1 cellular context compared by ENCODE assay signal in the genomic region with DNA sequence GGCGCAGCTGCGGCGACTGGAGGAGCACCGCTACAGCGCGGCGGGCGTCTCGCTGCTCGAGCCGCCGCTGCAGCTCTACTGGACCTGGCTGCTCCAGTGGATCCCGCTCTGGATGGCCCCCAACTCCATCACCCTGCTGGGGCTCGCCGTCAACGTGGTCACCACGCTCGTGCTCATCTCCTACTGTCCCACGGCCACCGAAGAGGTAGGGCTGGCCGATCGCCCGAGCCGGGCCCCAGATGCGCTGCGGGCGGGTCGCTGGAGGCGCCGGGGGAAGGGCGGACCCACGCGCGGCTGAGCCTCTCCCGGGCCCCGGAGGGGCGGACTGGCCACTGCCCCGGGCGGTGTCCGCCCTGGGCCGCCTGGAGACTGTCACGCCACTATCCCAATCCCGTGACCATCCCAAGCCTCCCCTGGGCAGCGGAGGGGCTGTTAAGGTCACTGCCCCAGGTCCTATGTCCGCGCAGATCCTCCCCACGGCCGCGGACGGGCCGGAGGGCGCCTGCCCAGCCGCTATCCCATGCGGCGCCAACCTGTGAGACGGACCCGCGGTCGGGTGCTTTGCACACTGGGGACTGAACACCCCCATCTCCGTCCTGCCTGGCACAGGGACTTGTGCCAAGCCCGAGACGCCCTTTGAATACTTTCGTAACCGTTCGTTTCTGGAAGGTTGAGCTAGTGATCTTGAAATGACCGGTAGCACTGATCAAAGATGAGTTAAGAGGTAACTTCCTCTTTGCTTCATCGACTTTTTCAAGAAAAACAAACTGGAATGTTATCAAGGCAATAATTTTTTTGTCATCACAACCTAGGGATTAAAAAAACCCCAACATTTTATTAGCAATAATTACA.
A peak's percentile ranks its signal among the peaks of the same experiment; 100 is the strongest.
TF ChIP-seq lines count a peak whose summit lies in the region.

No MANE protein-coding gene starts in this region.

TF ChIP-seq in GM12878, 131 proteins besides CTCF, POLR2A, EP300 and RAD21:
- TF ChIP-seq NR2C1 (IDR thresholded peaks at IDR 0.05) (no peak), ETV6 (conservative IDR thresholded peaks at IDR 0.05 in 1 of 2, IDR thresholded peaks at IDR 0.05 in 1 of 2; ENCODE audit: borderline replicate concordance in 1 of 2, low read depth in 1 of 2) (no peak), SMARCA5 (IDR thresholded peaks at IDR 0.05) (0 out of 2 replicates have a peak, but pooled peaks have one; percentile 10), BRCA1 (IDR thresholded peaks at IDR 0.05; ENCODE audit: low read depth, low read length) (no peak), LARP7 (IDR thresholded peaks at IDR 0.05) (0 out of 2 replicates have a peak, but pooled peaks have one; percentile 62), IKZF1 (conservative IDR thresholded peaks at IDR 0.05) (peak; percentile 52)
- TF ChIP-seq, protein P1, sequence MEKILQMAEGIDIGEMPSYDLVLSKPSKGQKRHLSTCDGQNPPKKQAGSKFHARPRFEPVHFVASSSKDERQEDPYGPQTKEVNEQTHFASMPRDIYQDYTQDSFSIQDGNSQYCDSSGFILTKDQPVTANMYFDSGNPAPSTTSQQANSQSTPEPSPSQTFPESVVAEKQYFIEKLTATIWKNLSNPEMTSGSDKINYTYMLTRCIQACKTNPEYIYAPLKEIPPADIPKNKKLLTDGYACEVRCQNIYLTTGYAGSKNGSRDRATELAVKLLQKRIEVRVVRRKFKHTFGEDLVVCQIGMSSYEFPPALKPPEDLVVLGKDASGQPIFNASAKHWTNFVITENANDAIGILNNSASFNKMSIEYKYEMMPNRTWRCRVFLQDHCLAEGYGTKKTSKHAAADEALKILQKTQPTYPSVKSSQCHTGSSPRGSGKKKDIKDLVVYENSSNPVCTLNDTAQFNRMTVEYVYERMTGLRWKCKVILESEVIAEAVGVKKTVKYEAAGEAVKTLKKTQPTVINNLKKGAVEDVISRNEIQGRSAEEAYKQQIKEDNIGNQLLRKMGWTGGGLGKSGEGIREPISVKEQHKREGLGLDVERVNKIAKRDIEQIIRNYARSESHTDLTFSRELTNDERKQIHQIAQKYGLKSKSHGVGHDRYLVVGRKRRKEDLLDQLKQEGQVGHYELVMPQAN (conservative IDR thresholded peaks at IDR 0.05) = no peak
